In the genomic region with DNA sequence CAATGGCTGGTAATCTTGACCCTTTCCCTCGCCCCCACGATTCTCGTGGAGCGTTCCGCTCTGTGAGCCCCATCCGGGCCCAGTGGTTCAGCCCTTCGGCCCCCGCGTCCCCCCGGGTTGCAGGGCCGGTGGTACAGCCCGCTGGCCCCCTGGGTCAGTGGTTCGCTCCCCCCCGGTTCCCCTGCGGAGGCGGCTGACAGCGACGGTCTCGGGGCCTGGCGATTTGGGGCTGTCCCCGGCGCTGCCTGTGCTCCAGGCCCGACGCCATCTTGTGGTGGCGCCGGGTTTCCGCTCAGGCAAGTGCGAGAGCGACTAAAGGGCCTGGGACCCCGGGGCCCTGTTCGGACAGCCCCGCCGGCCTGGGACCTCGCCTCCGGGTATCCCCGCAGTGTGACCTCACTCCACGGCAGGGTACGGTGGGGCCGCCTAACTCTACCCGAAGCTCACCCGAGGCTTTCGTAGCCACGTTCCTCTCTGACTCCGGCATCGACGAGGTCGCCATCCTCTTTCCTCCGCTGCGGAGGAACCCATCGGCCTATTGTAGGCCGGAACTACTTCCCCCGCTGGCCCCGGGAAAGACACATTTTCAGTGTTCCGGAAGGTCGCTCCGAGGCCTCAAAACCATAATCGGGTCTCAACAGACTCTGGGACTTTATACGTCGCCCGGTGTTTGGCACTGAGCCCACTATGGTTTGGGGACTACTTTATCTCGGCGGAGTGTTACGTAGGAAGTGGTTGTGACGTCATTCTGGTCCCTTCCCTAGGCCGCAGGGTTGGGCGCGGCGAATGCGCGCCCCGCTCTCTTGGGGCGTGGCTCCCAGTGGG, we compare ENCODE assay signal across 8 cellular contexts. TPM values are rescaled to one million over a fixed set of nuclear protein-coding genes. Genes with fewer than 3 reads are reported as not detected.
DNase-seq lines count a peak whose midpoint lies in the region; ATAC-seq and TF ChIP-seq lines count a peak whose summit lies in the region.

A gene with protein sequence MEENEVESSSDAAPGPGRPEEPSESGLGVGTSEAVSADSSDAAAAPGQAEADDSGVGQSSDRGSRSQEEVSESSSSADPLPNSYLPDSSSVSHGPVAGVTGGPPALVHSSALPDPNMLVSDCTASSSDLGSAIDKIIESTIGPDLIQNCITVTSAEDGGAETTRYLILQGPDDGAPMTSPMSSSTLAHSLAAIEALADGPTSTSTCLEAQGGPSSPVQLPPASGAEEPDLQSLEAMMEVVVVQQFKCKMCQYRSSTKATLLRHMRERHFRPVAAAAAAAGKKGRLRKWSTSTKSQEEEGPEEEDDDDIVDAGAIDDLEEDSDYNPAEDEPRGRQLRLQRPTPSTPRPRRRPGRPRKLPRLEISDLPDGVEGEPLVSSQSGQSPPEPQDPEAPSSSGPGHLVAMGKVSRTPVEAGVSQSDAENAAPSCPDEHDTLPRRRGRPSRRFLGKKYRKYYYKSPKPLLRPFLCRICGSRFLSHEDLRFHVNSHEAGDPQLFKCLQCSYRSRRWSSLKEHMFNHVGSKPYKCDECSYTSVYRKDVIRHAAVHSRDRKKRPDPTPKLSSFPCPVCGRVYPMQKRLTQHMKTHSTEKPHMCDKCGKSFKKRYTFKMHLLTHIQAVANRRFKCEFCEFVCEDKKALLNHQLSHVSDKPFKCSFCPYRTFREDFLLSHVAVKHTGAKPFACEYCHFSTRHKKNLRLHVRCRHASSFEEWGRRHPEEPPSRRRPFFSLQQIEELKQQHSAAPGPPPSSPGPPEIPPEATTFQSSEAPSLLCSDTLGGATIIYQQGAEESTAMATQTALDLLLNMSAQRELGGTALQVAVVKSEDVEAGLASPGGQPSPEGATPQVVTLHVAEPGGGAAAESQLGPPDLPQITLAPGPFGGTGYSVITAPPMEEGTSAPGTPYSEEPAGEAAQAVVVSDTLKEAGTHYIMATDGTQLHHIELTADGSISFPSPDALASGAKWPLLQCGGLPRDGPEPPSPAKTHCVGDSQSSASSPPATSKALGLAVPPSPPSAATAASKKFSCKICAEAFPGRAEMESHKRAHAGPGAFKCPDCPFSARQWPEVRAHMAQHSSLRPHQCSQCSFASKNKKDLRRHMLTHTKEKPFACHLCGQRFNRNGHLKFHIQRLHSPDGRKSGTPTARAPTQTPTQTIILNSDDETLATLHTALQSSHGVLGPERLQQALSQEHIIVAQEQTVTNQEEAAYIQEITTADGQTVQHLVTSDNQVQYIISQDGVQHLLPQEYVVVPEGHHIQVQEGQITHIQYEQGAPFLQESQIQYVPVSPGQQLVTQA (N-terminal part only) (minus strand): TSS at position 529 of the 825 bp plus-strand sequence. CDS start 793 bp downstream, outside the sequence.

- ATAC-seq in GM21576 (IDR thresholded peaks at IDR 0.05; ENCODE audit: unreplicated experiment) (peak; percentile 67), PC-3 (peak; percentile 65)

- H2AFZ ChIP-seq in PC-3 (ENCODE audit: low read length), result peak within 1 kb of the TSS; percentile 94

- no peak for TF ChIP-seq RAD21 in Ishikawa (IDR thresholded peaks at IDR 0.05; ENCODE audit: low read depth)

- H3K9me2 ChIP-seq in PC-3 (replicated peaks; ENCODE audit: low read length), result no peaks in the 10 kb centered on the region

- TF ChIP-seq CTCF in PC-3 (conservative IDR thresholded peaks at IDR 0.05; ENCODE audit: low read depth, low read length), result no peak

- TF ChIP-seq EP300 in Ishikawa (IDR thresholded peaks at IDR 0.05; ENCODE audit: borderline replicate concordance), result peak; percentile 61; the same call in 1 of the 2 replicates

- no peaks in the 10 kb centered on the region for H3K9me3 ChIP-seq in PC-3 (ENCODE audit: low read length)

- intact Hi-C loops in PC-3 (cut with micrococcal nuclease), result loop anchor here (1.0 to 10.0 kb wide), 2 partner anchors 116 to 137 kb away; a partner anchor contains a TSS

- POLR2A ChIA-PET in PC-3 (lab: Charles Lee; ENCODE audit: unreplicated experiment), result interaction anchor here (0.7 to 0.8 kb wide), 2 partner anchors 13 to 552 kb away, joined by 4 to 13 read pairs; no protein-coding TSS in a partner anchor

- H3K27ac ChIP-seq in PC-3 (ENCODE audit: low read length), result peak within 1 kb of the TSS; percentile 98
- peak within 1 kb of the TSS; percentile 99 for H3K27ac ChIP-seq in epithelial cell of prostate

- peak within 1 kb of the TSS; percentile 76 for H3K4me3 ChIP-seq in PC-3 (ENCODE audit: low read length)

- TSS peak; percentile 92 for BruUV-seq in PC-3 (replicated peaks; lab: Mats Ljungman, UMichigan)

- H3F3A ChIP-seq in PC-3 (ENCODE audit: low read length, unreplicated experiment), result no peaks in the 10 kb centered on the region

- 0 out of 2 replicates have a peak, but pooled peaks cover 6% of the 10 kb centered on the region for H4K20me1 ChIP-seq in PC-3 (ENCODE audit: low read length)

- H3K27me3 ChIP-seq in PC-3 (ENCODE audit: low read length), result no peaks in the 10 kb centered on the region

- peak; percentile 85 for DNase-seq in DMS153 treated with DMSO at 0.1 percent for 48 hours (lab: John Stamatoyannopoulos, UW; ENCODE audit: unreplicated experiment)
- peak; percentile 95 for DNase-seq in PC-3
- peak; percentile 93 for DNase-seq in activated T-cell treated with anti-CD3 and anti-CD28 coated beads for 48 hours (ENCODE audit: low read depth)
- DNase-seq in epithelial cell of prostate (ENCODE audit: low read depth, low spot score), result peak; percentile 67
- peak; percentile 96 for DNase-seq in mucosa of gallbladder (ENCODE audit: low spot score)
- peak; percentile 85 to 91 for DNase-seq in stimulated activated CD8-positive, alpha-beta memory T cell treated with anti-CD3 and anti-CD28 coated beads, Interleukin-4, amount 100 ng/mL, for 4 hours (ENCODE audit: low read depth in 2 of 2, low spot score in 1 of 2)

- H3K36me3 ChIP-seq in PC-3 (ENCODE audit: low read depth, low read length), result peaks cover 28% of the 10 kb centered on the region

- H3K4me2 ChIP-seq in PC-3 (ENCODE audit: low read length), result peak within 1 kb of the TSS; percentile 89

- H3K4me1 ChIP-seq in PC-3 (ENCODE audit: insufficient read depth, low read length), result peaks cover 34% of the 10 kb centered on the region

- CTCF ChIA-PET in PC-3 (lab: Charles Lee), result interaction anchor here (1.7 kb wide), 1 partner anchor 14 kb away, joined by 7 read pairs; no protein-coding TSS in a partner anchor

- peak within 1 kb of the TSS; percentile 99 for H3K9ac ChIP-seq in PC-3 (ENCODE audit: low read length)

- peaks cover 36% of the 10 kb centered on the region for H3K79me2 ChIP-seq in PC-3 (ENCODE audit: low read length)

TF ChIP-seq in Ishikawa, 13 proteins besides CTCF, POLR2A, EP300 and RAD21:
- TF ChIP-seq CEBPB (IDR thresholded peaks at IDR 0.05) (no peak), YY1 (IDR thresholded peaks at IDR 0.05; ENCODE audit: low read depth) (peak; percentile 89), CREB1 (IDR thresholded peaks at IDR 0.05; ENCODE audit: low read depth) (peak; percentile 96), NFIC (IDR thresholded peaks at IDR 0.05) (peak; percentile 21; the same call in 1 of the 2 replicates), ZBTB7A (IDR thresholded peaks at IDR 0.05; ENCODE audit: low read depth) (peak; percentile 77; the same call in 1 of the 2 replicates), TEAD4 (IDR thresholded peaks at IDR 0.05) (no peak), TCF12 (IDR thresholded peaks at IDR 0.05; ENCODE audit: low read depth) (no peak; the same call in none of the 2 replicates), TAF1 (IDR thresholded peaks at IDR 0.05; ENCODE audit: low read depth) (peak; percentile 83), FOXM1 (IDR thresholded peaks at IDR 0.05; ENCODE audit: borderline replicate concordance, low read depth) (no peak), EGR1 (IDR thresholded peaks at IDR 0.05) (peak; percentile 97)
- TF ChIP-seq, protein P1, sequence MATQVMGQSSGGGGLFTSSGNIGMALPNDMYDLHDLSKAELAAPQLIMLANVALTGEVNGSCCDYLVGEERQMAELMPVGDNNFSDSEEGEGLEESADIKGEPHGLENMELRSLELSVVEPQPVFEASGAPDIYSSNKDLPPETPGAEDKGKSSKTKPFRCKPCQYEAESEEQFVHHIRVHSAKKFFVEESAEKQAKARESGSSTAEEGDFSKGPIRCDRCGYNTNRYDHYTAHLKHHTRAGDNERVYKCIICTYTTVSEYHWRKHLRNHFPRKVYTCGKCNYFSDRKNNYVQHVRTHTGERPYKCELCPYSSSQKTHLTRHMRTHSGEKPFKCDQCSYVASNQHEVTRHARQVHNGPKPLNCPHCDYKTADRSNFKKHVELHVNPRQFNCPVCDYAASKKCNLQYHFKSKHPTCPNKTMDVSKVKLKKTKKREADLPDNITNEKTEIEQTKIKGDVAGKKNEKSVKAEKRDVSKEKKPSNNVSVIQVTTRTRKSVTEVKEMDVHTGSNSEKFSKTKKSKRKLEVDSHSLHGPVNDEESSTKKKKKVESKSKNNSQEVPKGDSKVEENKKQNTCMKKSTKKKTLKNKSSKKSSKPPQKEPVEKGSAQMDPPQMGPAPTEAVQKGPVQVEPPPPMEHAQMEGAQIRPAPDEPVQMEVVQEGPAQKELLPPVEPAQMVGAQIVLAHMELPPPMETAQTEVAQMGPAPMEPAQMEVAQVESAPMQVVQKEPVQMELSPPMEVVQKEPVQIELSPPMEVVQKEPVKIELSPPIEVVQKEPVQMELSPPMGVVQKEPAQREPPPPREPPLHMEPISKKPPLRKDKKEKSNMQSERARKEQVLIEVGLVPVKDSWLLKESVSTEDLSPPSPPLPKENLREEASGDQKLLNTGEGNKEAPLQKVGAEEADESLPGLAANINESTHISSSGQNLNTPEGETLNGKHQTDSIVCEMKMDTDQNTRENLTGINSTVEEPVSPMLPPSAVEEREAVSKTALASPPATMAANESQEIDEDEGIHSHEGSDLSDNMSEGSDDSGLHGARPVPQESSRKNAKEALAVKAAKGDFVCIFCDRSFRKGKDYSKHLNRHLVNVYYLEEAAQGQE (IDR thresholded peaks at IDR 0.05; ENCODE audit: low read depth), result 0 out of 2 replicates have a peak, but pooled peaks have one; percentile 3
- TF ChIP-seq, protein P2, sequence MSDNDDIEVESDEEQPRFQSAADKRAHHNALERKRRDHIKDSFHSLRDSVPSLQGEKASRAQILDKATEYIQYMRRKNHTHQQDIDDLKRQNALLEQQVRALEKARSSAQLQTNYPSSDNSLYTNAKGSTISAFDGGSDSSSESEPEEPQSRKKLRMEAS (IDR thresholded peaks at IDR 0.05), result peak; percentile 38
- TF ChIP-seq, protein P3, sequence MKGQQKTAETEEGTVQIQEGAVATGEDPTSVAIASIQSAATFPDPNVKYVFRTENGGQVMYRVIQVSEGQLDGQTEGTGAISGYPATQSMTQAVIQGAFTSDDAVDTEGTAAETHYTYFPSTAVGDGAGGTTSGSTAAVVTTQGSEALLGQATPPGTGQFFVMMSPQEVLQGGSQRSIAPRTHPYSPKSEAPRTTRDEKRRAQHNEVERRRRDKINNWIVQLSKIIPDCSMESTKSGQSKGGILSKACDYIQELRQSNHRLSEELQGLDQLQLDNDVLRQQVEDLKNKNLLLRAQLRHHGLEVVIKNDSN (IDR thresholded peaks at IDR 0.05), result no peak

RNA-seq across cellular contexts. Expression of the gene that starts here (rescaled TPM):
- total RNA-seq in PC-3 (2014; rRNA removed) (32.2 and 36.9 TPM in 2 replicates), mucosa of gallbladder (19.4 TPM)

Comparison
In these comparisons a context has a peak if more than half of its experiments do, and no peak if none do; other contexts are left out.
1. Peak in every context shown above with its lines: DNase-seq, ATAC-seq, H3K4me3 ChIP-seq and H3K27ac ChIP-seq.